28 cellular contexts compared by ENCODE assay signal in the genomic region with DNA sequence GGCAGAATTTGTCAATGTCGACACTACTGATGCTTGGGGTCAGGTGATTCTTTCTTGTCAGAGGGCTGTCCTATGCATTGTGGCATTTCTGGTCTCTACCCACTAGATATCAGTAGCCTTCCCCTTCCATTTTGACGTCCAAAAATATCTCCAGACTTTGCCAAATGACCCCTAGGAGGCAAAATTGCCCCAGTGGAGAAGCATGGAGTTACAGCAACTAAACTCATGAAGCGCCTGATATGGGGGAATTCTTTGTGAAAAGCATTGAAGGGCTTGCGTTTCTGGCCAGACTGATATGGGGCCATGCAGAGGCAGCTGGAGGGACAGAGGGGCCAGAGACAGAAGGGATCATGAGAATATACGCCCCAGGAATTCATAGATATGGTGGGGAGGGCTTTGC. TPM values are rescaled to one million over a fixed set of nuclear protein-coding genes. Genes with fewer than 3 reads are reported as not detected.
A peak's percentile ranks its signal among the peaks of the same experiment; 100 is the strongest.
DNase-seq lines count a peak whose midpoint lies in the region; ATAC-seq, FAIRE-seq and TF ChIP-seq lines count a peak whose summit lies in the region.
"Had no signal": no experiment of that assay in that cellular context is flagged by ENCODE, and none has a peak within 500 bp of the region (broad histone marks: within the 10 kb centered on the region; RNA-seq: fewer than 3 reads in every experiment).

No MANE protein-coding gene starts in this region.

- intact Hi-C loops in GM12878 (cut with micrococcal nuclease; ENCODE audit: unreplicated experiment), result no loop called here

- SMC1A ChIA-PET in GM12878 (lab: Charles Lee; ENCODE audit: uncharacterized antibody, unreplicated experiment), result interaction anchor here (0.9 to 2.2 kb wide), 2 partner anchors 15 to 288 kb away, joined by 3 to 11 read pairs; no protein-coding TSS in a partner anchor

- peak; percentile 10 for TF ChIP-seq CTCF in HFF-Myc (IDR thresholded peaks at IDR 0.05; ENCODE audit: low read depth, low read length, missing control alignments)
- peak in 2 of 3 experiments; percentile 14 to 27; a peak in 2 of 6 replicates for TF ChIP-seq CTCF in GM12878 (IDR thresholded peaks at IDR 0.05 in 2 of 3, conservative IDR thresholded peaks at IDR 0.05 in 1 of 3; ENCODE audit: control insufficient read depth in 2 of 3, extremely low read depth in 1 of 3, insufficient read depth in 1 of 3, low read depth in 3 of 3, low read length in 3 of 3)
- peak; percentile 3 for TF ChIP-seq CTCF in osteoblast (IDR thresholded peaks at IDR 0.05; ENCODE audit: extremely low read depth, low read depth, low read length)
- no peak for TF ChIP-seq CTCF in GM20000 (IDR thresholded peaks at IDR 0.05; ENCODE audit: extremely low read depth, missing control alignments)

- H3K9me3 ChIP-seq in GM12878 (replicated peaks; ENCODE audit: control insufficient read depth, insufficient read depth, low read length), result no peaks in the 10 kb centered on the region
- H3K9me3 ChIP-seq in osteoblast (ENCODE audit: low read depth, low read length), result no peaks in the 10 kb centered on the region
- H3K9me3 ChIP-seq: gastroesophageal sphincter, SJCRH30, stomach, tibial nerve had no signal

- H2AFZ ChIP-seq in GM12878 (ENCODE audit: control insufficient read depth, low read depth, low read length) (no peak overlapping the region), osteoblast (ENCODE audit: low read length) (no peak overlapping the region)

- no peak for TF ChIP-seq POLR2A in GM12878 (IDR thresholded peaks at IDR 0.05; ENCODE audit: low read depth, low read length)

- in situ Hi-C loops in GM12878 (cut with MboI), result no loop called here

- POLR2A ChIA-PET in GM12878 (lab: Charles Lee), result no interaction called here

- H3K36me3 ChIP-seq in GM12878 (ENCODE audit: control insufficient read depth in 2 of 2, insufficient read depth in 2 of 2, low read length in 1 of 2) (no peaks in the 10 kb centered on the region), osteoblast (ENCODE audit: insufficient read depth, low read length) (no peaks in the 10 kb centered on the region)
- H3K36me3 ChIP-seq: gastroesophageal sphincter, SJCRH30, stomach, tibial nerve had no signal

- CTCF ChIA-PET in GM12878 (lab: Yijun Ruan, JAX), result interaction anchor here (0.6 to 2.0 kb wide), 2 partner anchors 16 to 428 kb away, joined by 3 to 6 read pairs; no protein-coding TSS in a partner anchor

- TF ChIP-seq EP300 in GM12878 (IDR thresholded peaks at IDR 0.05; ENCODE audit: borderline replicate concordance in 1 of 2, control insufficient read depth in 1 of 2, low read depth in 2 of 2, low read length in 2 of 2), result no peak

- BruUV-seq in GM12878 (replicated peaks; lab: Mats Ljungman, UMichigan), result no TSS peak

- no peak overlapping the region for H3K4me3 ChIP-seq in HFF-Myc (replicated peaks; ENCODE audit: low read depth, low read length)
- H3K4me3 ChIP-seq in GM12878, result no peak overlapping the region
- H3K4me3 ChIP-seq in osteoblast (ENCODE audit: insufficient read depth, low read length), result no peak overlapping the region
- H3K4me3 ChIP-seq: gastroesophageal sphincter, SJCRH30, stomach, tibial nerve had no signal

- H4K20me1 ChIP-seq in GM12878 (ENCODE audit: control insufficient read depth, insufficient read depth) (no peaks in the 10 kb centered on the region), osteoblast (ENCODE audit: insufficient read depth, low read length) (no peaks in the 10 kb centered on the region)

- no peak for FAIRE-seq in GM12878 (lab: Jason Lieb, UNC)
- FAIRE-seq: RCC 7860 had no signal

- H3K4me2 ChIP-seq in GM12878 (ENCODE audit: control insufficient read depth, insufficient read depth) (no peak overlapping the region), osteoblast (ENCODE audit: insufficient read depth, low read length) (no peak overlapping the region)

- peak; percentile 31 for DNase-seq in ELR (ENCODE audit: low read depth)
- no peak for DNase-seq in HFF-Myc (ENCODE audit: extremely low read depth, low read depth)
- no peak for DNase-seq in GM12878 (ENCODE audit: low read depth, low spot score)
- DNase-seq in osteoblast (ENCODE audit: insufficient read length, low spot score, missing footprints), result no peak
- no peak for DNase-seq in dermis blood vessel endothelial cell
- no peak for DNase-seq in stimulated activated CD4-positive, alpha-beta T cell treated with anti-CD3 and anti-CD28 coated beads, Interleukin-2, amount 100 ng/mL, for 24 hours
- DNase-seq in NCI-H345 (lab: John Stamatoyannopoulos, UW), result no peak
- no peak for DNase-seq in GM20000 (ENCODE audit: low spot score)
- DNase-seq: activated CD4-positive, alpha-beta T cell treated with anti-CD3 and anti-CD28 coated beads for 48 hours; activated T-cell treated with anti-CD3 and anti-CD28 coated beads, Interleukin-2, amount 50 U/mL, for 4 hours; AML-193; CD8-positive, alpha-beta T cell; DMS153; effector CD8-positive, alpha-beta T cell; hypothalamus; KG1; NCI-H1048; NCI-H187; NCI-H2171 treated with DMSO at 0.1 percent for 48 hours; NCI-H524 treated with DMSO at 0.1 percent for 48 hours; SJCRH30; stimulated activated CD8-positive, alpha-beta memory T cell treated with anti-CD3 and anti-CD28 coated beads, Interleukin-4, amount 100 ng/mL, for 48 hours; stomach; T-helper 1 cell had no signal

- no peaks in the 10 kb centered on the region for H3K79me2 ChIP-seq in GM12878 (ENCODE audit: control insufficient read depth, insufficient read depth, low read length)
- H3K79me2 ChIP-seq in osteoblast (ENCODE audit: insufficient read depth, low read length), result no peaks in the 10 kb centered on the region

- ATAC-seq in GM12878, result peak; percentile 26; the same call in 1 of the 3 replicates
- ATAC-seq: activated T-cell treated with anti-CD3 and anti-CD28 coated beads, Interleukin-2, amount 50 U/mL, for 4 hours; CD8-positive, alpha-beta T cell; esophagus mucosa; gastroesophageal sphincter had no signal

- TF ChIP-seq RAD21 in GM12878 (IDR thresholded peaks at IDR 0.05; ENCODE audit: insufficient read depth, low read depth, low read length), result 0 out of 2 replicates have a peak, but pooled peaks have one; percentile 13

- H3K4me1 ChIP-seq in GM12878 (ENCODE audit: control insufficient read depth, insufficient read depth, low read length) (no peaks in the 10 kb centered on the region), osteoblast (ENCODE audit: insufficient read depth, low read length) (no peaks in the 10 kb centered on the region)
- H3K4me1 ChIP-seq: gastroesophageal sphincter, SJCRH30, tibial nerve had no signal

- no peak overlapping the region for H3K27ac ChIP-seq in GM12878 (ENCODE audit: control insufficient read depth, insufficient read depth)
- no peak overlapping the region for H3K27ac ChIP-seq in osteoblast (ENCODE audit: low read depth, low read length)
- H3K27ac ChIP-seq: gastroesophageal sphincter, SJCRH30, stomach, tibial nerve had no signal

- H3K27me3 ChIP-seq in GM12878 (replicated peaks in 1 of 2; ENCODE audit: control insufficient read depth in 2 of 2, insufficient read depth in 2 of 2, low read length in 1 of 2) (no peaks in the 10 kb centered on the region), osteoblast (ENCODE audit: insufficient read depth, low read length) (no peaks in the 10 kb centered on the region)
- H3K27me3 ChIP-seq: gastroesophageal sphincter, SJCRH30, stomach, tibial nerve had no signal

- H3K9ac ChIP-seq in GM12878 (ENCODE audit: control insufficient read depth, insufficient read depth, low read length), result no peak overlapping the region

- WGBS in GM12878 (ENCODE audit: insufficient coverage, insufficient replicate concordance, low lambda C conversion rate, missing lambda C conversion rate), result 75% methylated on average over 5 of the region's 5 CpGs

- RAD21 ChIA-PET in GM12878 (lab: Charles Lee; ENCODE audit: unreplicated experiment), result no interaction called here

TF ChIP-seq in GM12878, 131 proteins besides CTCF, POLR2A, EP300 and RAD21 (continues in another document):
- TF ChIP-seq ZSCAN29 (IDR thresholded peaks at IDR 0.05), result no peak

RNA-seq across cellular contexts. Expression of gene ADRB1, which starts 43.6 kb away (rescaled TPM):
- 3.0 and 3.1 TPM in 2 replicates for total RNA-seq in GM12878 (2013; cell fraction: nucleolus; rRNA removed)
- total RNA-seq in GM12878 (2014; rRNA removed), result 2.7 and 2.9 TPM in 2 replicates
- total RNA-seq in GM12878 (2014; rRNA removed; fragmentation: Illumina TruSeq; extraction: Trizol), result 1.2 and 1.3 TPM in 2 replicates
- total RNA-seq in GM12878 (2021), result 3.9 and 4.5 TPM in 2 replicates
- 0.13 TPM for polyA plus RNA-seq in GM12878 (2011; ENCODE audit: low read depth)
- 0.23 and 0.26 TPM in 2 replicates for polyA plus RNA-seq in GM12878 (2011; rRNA removed)
- 0.21 and 0.30 TPM in 2 replicates for polyA plus RNA-seq in GM12878 (2011; cell fraction: cytosol; rRNA removed)
- polyA plus RNA-seq in GM12878 (2011; cell fraction: nucleus; rRNA removed), result 1.4 and 1.9 TPM in 2 replicates
- 0.53 and 0.77 TPM in 2 replicates for polyA plus RNA-seq in GM12878 (2012)
- polyA plus RNA-seq in GM12878 (2014; fragmentation: Illumina TruSeq; extraction: Trizol), result 1.0 and 1.8 TPM in 2 replicates
- 1 to 10 TPM in 1 of 2 experiments, under 1 TPM in 1; 0.99 to 2.8 TPM for polyA plus RNA-seq in GM12878 (2014; fragmentation: Nextera tagmentation; extraction: Ambion mirVana)
- 2.2 and 2.5 TPM in 2 replicates for polyA plus RNA-seq in GM12878 (2014; rRNA removed)
- polyA plus RNA-seq in GM12878 (2016; fragmentation: Nextera tagmentation; extraction: Ambion mirVana), result under 1 TPM; 0.39 to 0.92 TPM
- 0.52 and 0.59 TPM in 2 replicates for polyA minus RNA-seq in GM12878 (2011; rRNA and poly(A)+ RNA removed)
- polyA minus RNA-seq in GM12878 (2011; cell fraction: cytosol; rRNA and poly(A)+ RNA removed), result not detected in 2 replicates
- polyA minus RNA-seq in GM12878 (2011; cell fraction: nucleus; rRNA and poly(A)+ RNA removed), result 0.97 and 1.4 TPM in 2 replicates
- not detected in 2 replicates for total RNA-seq in osteoblast
- total RNA-seq in dermis blood vessel endothelial cell, result 19.0 and 22.0 TPM in 2 replicates
